In the genomic region with DNA sequence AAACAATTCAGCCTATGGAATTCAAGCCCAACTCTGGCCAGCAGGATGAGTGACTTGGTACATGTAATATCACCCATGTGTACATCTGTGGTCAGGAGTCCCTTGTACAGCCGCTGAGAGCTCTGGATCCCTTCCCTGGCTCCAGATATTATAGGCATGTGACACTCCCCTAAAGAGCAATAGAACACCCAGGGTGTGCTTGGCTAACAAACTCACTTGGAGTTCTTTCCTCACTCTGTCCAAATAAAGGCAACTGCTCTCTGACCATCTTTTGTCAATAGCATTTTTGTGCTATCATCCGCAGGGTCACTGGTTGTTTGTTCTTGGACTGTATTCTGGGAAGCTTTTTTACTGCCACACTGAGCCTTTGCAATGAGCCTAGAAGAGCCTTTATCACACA, we compare ENCODE assay signal across 1 cellular context.
TF ChIP-seq lines count a peak whose summit lies in the region.

No MANE protein-coding gene starts in this region.

TF ChIP-seq in HepG2, 621 proteins besides CTCF, POLR2A, EP300 and RAD21 (continued from another document and continues in another):
- TF ChIP-seq ZBTB14 (CRISPR knock-in tag; IDR thresholded peaks at IDR 0.05) (no peak), ZNF317 (CRISPR knock-in tag; IDR thresholded peaks at IDR 0.05) (no peak), ZNF577 (CRISPR knock-in tag; IDR thresholded peaks at IDR 0.05; ENCODE audit: borderline replicate concordance, low read depth) (no peak), KDM1A (CRISPR knock-in tag; IDR thresholded peaks at IDR 0.05) (0 out of 2 replicates have a peak, but pooled peaks have one; percentile 36), ELF4 (CRISPR knock-in tag; IDR thresholded peaks at IDR 0.05; ENCODE audit: borderline replicate concordance) (no peak), KDM6A (CRISPR knock-in tag; IDR thresholded peaks at IDR 0.05; ENCODE audit: low read depth) (peak; percentile 25; the same call in 1 of the 2 replicates), ZMYM2 (CRISPR knock-in tag; IDR thresholded peaks at IDR 0.05) (no peak), SMAD3 (CRISPR knock-in tag; IDR thresholded peaks at IDR 0.05) (no peak), ZNF383 (CRISPR knock-in tag; IDR thresholded peaks at IDR 0.05; ENCODE audit: borderline replicate concordance) (no peak), REL (CRISPR knock-in tag; conservative IDR thresholded peaks at IDR 0.05) (no peak), XRCC5 (optimal IDR thresholded peaks at IDR 0.05; ENCODE audit: low read length) (peak; percentile 48), U2AF2 (IDR thresholded peaks at IDR 0.05; ENCODE audit: low read depth, low read length) (no peak), FOXM1 (CRISPR knock-in tag; IDR thresholded peaks at IDR 0.05) (no peak), HNRNPUL1 (IDR thresholded peaks at IDR 0.05; ENCODE audit: low read depth, low read length) (no peak), SNAPC2 (CRISPR knock-in tag; IDR thresholded peaks at IDR 0.05) (no peak), ATF4 (CRISPR knock-in tag; IDR thresholded peaks at IDR 0.05) (no peak), ATF1 (CRISPR knock-in tag; IDR thresholded peaks at IDR 0.05) (no peak), ZNF124 (CRISPR knock-in tag; IDR thresholded peaks at IDR 0.05) (0 out of 2 replicates have a peak, but pooled peaks have one; percentile 51), ARHGAP35 (CRISPR knock-in tag; IDR thresholded peaks at IDR 0.05; ENCODE audit: borderline replicate concordance) (no peak), ZNF646 (CRISPR knock-in tag; IDR thresholded peaks at IDR 0.05) (peak; percentile 42; the same call in 1 of the 2 replicates), ISL2 (CRISPR knock-in tag; IDR thresholded peaks at IDR 0.05) (peak; percentile 57), IRX3 (CRISPR knock-in tag; IDR thresholded peaks at IDR 0.05; ENCODE audit: borderline replicate concordance, low read depth) (no peak), CENPX (CRISPR knock-in tag; IDR thresholded peaks at IDR 0.05) (no peak), TEAD2 (CRISPR knock-in tag; IDR thresholded peaks at IDR 0.05) (no peak), ZMYM4 (CRISPR knock-in tag; IDR thresholded peaks at IDR 0.05) (peak; percentile 52), MAFK (conservative IDR thresholded peaks at IDR 0.05 in 1 of 2, IDR thresholded peaks at IDR 0.05 in 1 of 2; ENCODE audit: low read length in 2 of 2) (no peak), ZEB1 (IDR thresholded peaks at IDR 0.05; ENCODE audit: insufficient replicate concordance, low read depth) (no peak)
- TF ChIP-seq, protein P1, sequence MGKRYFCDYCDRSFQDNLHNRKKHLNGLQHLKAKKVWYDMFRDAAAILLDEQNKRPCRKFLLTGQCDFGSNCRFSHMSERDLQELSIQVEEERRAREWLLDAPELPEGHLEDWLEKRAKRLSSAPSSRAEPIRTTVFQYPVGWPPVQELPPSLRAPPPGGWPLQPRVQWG (CRISPR knock-in tag; IDR thresholded peaks at IDR 0.05; ENCODE audit: borderline replicate concordance, low read depth): no peak
- TF ChIP-seq, protein P2, sequence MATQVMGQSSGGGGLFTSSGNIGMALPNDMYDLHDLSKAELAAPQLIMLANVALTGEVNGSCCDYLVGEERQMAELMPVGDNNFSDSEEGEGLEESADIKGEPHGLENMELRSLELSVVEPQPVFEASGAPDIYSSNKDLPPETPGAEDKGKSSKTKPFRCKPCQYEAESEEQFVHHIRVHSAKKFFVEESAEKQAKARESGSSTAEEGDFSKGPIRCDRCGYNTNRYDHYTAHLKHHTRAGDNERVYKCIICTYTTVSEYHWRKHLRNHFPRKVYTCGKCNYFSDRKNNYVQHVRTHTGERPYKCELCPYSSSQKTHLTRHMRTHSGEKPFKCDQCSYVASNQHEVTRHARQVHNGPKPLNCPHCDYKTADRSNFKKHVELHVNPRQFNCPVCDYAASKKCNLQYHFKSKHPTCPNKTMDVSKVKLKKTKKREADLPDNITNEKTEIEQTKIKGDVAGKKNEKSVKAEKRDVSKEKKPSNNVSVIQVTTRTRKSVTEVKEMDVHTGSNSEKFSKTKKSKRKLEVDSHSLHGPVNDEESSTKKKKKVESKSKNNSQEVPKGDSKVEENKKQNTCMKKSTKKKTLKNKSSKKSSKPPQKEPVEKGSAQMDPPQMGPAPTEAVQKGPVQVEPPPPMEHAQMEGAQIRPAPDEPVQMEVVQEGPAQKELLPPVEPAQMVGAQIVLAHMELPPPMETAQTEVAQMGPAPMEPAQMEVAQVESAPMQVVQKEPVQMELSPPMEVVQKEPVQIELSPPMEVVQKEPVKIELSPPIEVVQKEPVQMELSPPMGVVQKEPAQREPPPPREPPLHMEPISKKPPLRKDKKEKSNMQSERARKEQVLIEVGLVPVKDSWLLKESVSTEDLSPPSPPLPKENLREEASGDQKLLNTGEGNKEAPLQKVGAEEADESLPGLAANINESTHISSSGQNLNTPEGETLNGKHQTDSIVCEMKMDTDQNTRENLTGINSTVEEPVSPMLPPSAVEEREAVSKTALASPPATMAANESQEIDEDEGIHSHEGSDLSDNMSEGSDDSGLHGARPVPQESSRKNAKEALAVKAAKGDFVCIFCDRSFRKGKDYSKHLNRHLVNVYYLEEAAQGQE (IDR thresholded peaks at IDR 0.05; ENCODE audit: borderline replicate concordance in 1 of 2, low read depth in 1 of 2, low read length in 2 of 2): no peak
- TF ChIP-seq, protein P3, sequence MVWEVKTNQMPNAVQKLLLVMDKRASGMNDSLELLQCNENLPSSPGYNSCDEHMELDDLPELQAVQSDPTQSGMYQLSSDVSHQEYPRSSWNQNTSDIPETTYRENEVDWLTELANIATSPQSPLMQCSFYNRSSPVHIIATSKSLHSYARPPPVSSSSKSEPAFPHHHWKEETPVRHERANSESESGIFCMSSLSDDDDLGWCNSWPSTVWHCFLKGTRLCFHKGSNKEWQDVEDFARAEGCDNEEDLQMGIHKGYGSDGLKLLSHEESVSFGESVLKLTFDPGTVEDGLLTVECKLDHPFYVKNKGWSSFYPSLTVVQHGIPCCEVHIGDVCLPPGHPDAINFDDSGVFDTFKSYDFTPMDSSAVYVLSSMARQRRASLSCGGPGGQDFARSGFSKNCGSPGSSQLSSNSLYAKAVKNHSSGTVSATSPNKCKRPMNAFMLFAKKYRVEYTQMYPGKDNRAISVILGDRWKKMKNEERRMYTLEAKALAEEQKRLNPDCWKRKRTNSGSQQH (CRISPR knock-in tag; IDR thresholded peaks at IDR 0.05; ENCODE audit: low read depth): no peak
- TF ChIP-seq, protein P4, sequence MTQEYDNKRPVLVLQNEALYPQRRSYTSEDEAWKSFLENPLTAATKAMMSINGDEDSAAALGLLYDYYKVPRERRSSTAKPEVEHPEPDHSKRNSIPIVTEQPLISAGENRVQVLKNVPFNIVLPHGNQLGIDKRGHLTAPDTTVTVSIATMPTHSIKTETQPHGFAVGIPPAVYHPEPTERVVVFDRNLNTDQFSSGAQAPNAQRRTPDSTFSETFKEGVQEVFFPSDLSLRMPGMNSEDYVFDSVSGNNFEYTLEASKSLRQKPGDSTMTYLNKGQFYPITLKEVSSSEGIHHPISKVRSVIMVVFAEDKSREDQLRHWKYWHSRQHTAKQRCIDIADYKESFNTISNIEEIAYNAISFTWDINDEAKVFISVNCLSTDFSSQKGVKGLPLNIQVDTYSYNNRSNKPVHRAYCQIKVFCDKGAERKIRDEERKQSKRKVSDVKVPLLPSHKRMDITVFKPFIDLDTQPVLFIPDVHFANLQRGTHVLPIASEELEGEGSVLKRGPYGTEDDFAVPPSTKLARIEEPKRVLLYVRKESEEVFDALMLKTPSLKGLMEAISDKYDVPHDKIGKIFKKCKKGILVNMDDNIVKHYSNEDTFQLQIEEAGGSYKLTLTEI (CRISPR knock-in tag; conservative IDR thresholded peaks at IDR 0.05): no peak
- TF ChIP-seq, protein P5, sequence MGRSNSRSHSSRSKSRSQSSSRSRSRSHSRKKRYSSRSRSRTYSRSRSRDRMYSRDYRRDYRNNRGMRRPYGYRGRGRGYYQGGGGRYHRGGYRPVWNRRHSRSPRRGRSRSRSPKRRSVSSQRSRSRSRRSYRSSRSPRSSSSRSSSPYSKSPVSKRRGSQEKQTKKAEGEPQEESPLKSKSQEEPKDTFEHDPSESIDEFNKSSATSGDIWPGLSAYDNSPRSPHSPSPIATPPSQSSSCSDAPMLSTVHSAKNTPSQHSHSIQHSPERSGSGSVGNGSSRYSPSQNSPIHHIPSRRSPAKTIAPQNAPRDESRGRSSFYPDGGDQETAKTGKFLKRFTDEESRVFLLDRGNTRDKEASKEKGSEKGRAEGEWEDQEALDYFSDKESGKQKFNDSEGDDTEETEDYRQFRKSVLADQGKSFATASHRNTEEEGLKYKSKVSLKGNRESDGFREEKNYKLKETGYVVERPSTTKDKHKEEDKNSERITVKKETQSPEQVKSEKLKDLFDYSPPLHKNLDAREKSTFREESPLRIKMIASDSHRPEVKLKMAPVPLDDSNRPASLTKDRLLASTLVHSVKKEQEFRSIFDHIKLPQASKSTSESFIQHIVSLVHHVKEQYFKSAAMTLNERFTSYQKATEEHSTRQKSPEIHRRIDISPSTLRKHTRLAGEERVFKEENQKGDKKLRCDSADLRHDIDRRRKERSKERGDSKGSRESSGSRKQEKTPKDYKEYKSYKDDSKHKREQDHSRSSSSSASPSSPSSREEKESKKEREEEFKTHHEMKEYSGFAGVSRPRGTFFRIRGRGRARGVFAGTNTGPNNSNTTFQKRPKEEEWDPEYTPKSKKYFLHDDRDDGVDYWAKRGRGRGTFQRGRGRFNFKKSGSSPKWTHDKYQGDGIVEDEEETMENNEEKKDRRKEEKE (IDR thresholded peaks at IDR 0.05): no peak
